18 cellular contexts compared by ENCODE assay signal in the genomic region with DNA sequence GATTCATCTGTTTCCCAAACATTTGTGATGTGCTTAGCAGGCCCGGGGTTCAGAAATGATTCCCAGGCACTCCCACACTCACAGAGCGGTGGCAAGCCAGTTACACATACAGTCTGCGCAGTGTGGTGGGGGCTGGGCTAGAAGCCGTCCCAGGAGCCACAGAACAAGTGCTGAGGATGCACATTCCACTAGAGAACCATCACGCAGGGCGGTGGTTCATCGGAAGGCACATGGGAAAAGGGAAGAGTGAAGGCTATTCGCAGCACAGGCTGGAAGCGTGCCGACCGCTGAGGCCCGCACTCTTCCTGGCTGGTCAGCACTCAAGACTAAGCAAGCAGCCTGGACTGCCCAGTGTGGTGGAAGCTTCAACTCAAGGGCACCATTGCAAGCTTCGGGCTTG.
"Had no signal": no experiment of that assay in that cellular context is flagged by ENCODE, and none has a peak within 500 bp of the region (broad histone marks: within the 10 kb centered on the region; RNA-seq: fewer than 3 reads in every experiment).

No MANE protein-coding gene starts in this region.

- H3K36me3 ChIP-seq: esophagus squamous epithelium, left ventricle myocardium inferior, ovary, tibial nerve, vagina had no signal

- ATAC-seq: stimulated activated naive CD8-positive, alpha-beta T cell treated with anti-CD3 and anti-CD28 coated beads, Interleukin-15, Interleukin-2, amounts not matched to agents 100 U/mL and 50 U/mL, for 24 hours had no signal

- DNase-seq: activated CD4-positive, alpha-beta T cell treated with anti-CD3 and anti-CD28 coated beads, Interleukin-2, amount 50 U/mL, for 4 hours; activated gamma-delta T cell; cerebellar nuclear complex; effector CD8-positive, alpha-beta T cell; esophagus squamous epithelium; foreskin fibroblast; left ventricle myocardium inferior; ovary; retina; stimulated activated CD4-positive, alpha-beta T cell treated with anti-CD3 and anti-CD28 coated beads, Interleukin-12 subunit alpha, Interleukin-12 subunit beta, amount 100 ng/mL, for 4 hours; stimulated activated CD4-positive, alpha-beta T cell treated with anti-CD3 and anti-CD28 coated beads, Interleukin-1b, Interleukin-23, amount 100 ng/mL, for 48 hours; stimulated activated naive CD8-positive, alpha-beta T cell treated with anti-CD3 and anti-CD28 coated beads, Interleukin-15, Interleukin-2, amounts not matched to agents 100 U/mL and 50 U/mL, for 24 hours; substantia nigra had no signal

- FAIRE-seq: bronchial epithelial cell, TTC549 had no signal

- H3K9me3 ChIP-seq: ovary, vagina had no signal

- H3K27me3 ChIP-seq: hepatocyte, ovary, tibial nerve, vagina had no signal

- H3K4me2 ChIP-seq: hepatocyte had no signal

- H3K4me3 ChIP-seq: esophagus squamous epithelium, hepatocyte, left ventricle myocardium inferior, ovary, tibial nerve, vagina had no signal

- H3K4me1 ChIP-seq: esophagus squamous epithelium, left ventricle myocardium inferior, vagina had no signal

- H3K27ac ChIP-seq: esophagus squamous epithelium, hepatocyte, left ventricle myocardium inferior, ovary, tibial nerve, vagina had no signal
